In genomic region chr2:42327125-42327524, GRCh38 we compare ENCODE assay signal across 10 cellular contexts. TPM values are rescaled to one million over a fixed set of nuclear protein-coding genes. Genes with fewer than 3 reads are reported as not detected.
DNase-seq lines count a peak whose midpoint lies in the region; ATAC-seq and TF ChIP-seq lines count a peak whose summit lies in the region.
"Had no signal": no experiment of that assay in that cellular context is flagged by ENCODE, and none has a peak within 500 bp of the region (broad histone marks: within the 10 kb centered on the region; RNA-seq: fewer than 3 reads in every experiment).

No MANE protein-coding gene starts in this region.

- no peaks in the 10 kb centered on the region for H3K79me2 ChIP-seq in smooth muscle cell (ENCODE audit: low read depth)

- H4K20me1 ChIP-seq in smooth muscle cell (ENCODE audit: low read depth): no peaks in the 10 kb centered on the region

- H3K4me1 ChIP-seq in vagina (no peaks in the 10 kb centered on the region), smooth muscle cell (ENCODE audit: low read depth) (no peaks in the 10 kb centered on the region)
- H3K4me1 ChIP-seq: lower lobe of right lung, SJCRH30 had no signal

- no peak overlapping the region for H3K9ac ChIP-seq in smooth muscle cell (ENCODE audit: low read depth)

- no peaks in the 10 kb centered on the region for H3F3A ChIP-seq in smooth muscle cell (ENCODE audit: low read depth)

- H2AFZ ChIP-seq in smooth muscle cell (ENCODE audit: low read depth): no peak overlapping the region

- ATAC-seq in GM21576 (IDR thresholded peaks at IDR 0.05; ENCODE audit: unreplicated experiment): peak; percentile 59
- ATAC-seq: lower lobe of right lung had no signal

- DNase-seq in DMS53 treated with DMSO at 0.1 percent for 48 hours (lab: John Stamatoyannopoulos, UW; ENCODE audit: unreplicated experiment) (peak; percentile 23), NCI-H2196 treated with DMSO at 0.1 percent for 48 hours (lab: John Stamatoyannopoulos, UW; ENCODE audit: unreplicated experiment) (peak; percentile 31), epithelial cell of prostate (ENCODE audit: low read depth, low spot score) (peak; percentile 69), vagina (ENCODE audit: extremely low spot score in 2 of 2) (no peak), smooth muscle cell (lab: John Stamatoyannopoulos, UW; ENCODE audit: unreplicated experiment) (no peak), NCI-H187 (lab: John Stamatoyannopoulos, UW) (no peak), C1 segment of cervical spinal cord (lab: John Stamatoyannopoulos, UW) (no peak)
- DNase-seq: lower lobe of right lung, SJCRH30 had no signal

- no peak overlapping the region for H3K4me2 ChIP-seq in smooth muscle cell

- H3K4me3 ChIP-seq in vagina: no peak overlapping the region
- H3K4me3 ChIP-seq in smooth muscle cell: no peak overlapping the region
- H3K4me3 ChIP-seq: lower lobe of right lung, SJCRH30 had no signal

- no peak for TF ChIP-seq POLR2A in vagina (IDR thresholded peaks at IDR 0.05)

- 98% methylated on average over 4 of the region's 4 CpGs for WGBS in smooth muscle cell (ENCODE audit: low lambda C conversion rate)

- TF ChIP-seq CTCF in vagina (IDR thresholded peaks at IDR 0.05): no peak
- TF ChIP-seq CTCF in smooth muscle cell (IDR thresholded peaks at IDR 0.05; ENCODE audit: borderline replicate concordance, insufficient read depth, poor library complexity, severe bottlenecking): no peak

- H3K27ac ChIP-seq in epithelial cell of prostate: peak overlapping the region; percentile 30
- no peak overlapping the region for H3K27ac ChIP-seq in vagina
- no peak overlapping the region for H3K27ac ChIP-seq in smooth muscle cell (ENCODE audit: low read depth)
- H3K27ac ChIP-seq: lower lobe of right lung, SJCRH30 had no signal

- intact Hi-C loops in vagina (cut with DNase I): no loop called here

- H3K27me3 ChIP-seq in vagina (no peaks in the 10 kb centered on the region), smooth muscle cell (ENCODE audit: low read depth) (no peaks in the 10 kb centered on the region)
- H3K27me3 ChIP-seq: SJCRH30 had no signal

- no peaks in the 10 kb centered on the region for H3K9me3 ChIP-seq in vagina
- no peaks in the 10 kb centered on the region for H3K9me3 ChIP-seq in smooth muscle cell (replicated peaks; ENCODE audit: low read depth)
- H3K9me3 ChIP-seq: lower lobe of right lung, SJCRH30 had no signal

- peaks cover 0 to 10% of the 10 kb centered on the region in 2 donors for H3K36me3 ChIP-seq in vagina
- peaks cover 3% of the 10 kb centered on the region for H3K36me3 ChIP-seq in smooth muscle cell (ENCODE audit: low read depth)

RNA-seq across cellular contexts. Expression of gene COX7A2L, which starts 33.9 kb away (rescaled TPM):
- total RNA-seq in vagina (83.2 TPM), smooth muscle cell (145 and 177 TPM in 2 replicates)
- 89.8 and 93.3 TPM in 2 replicates for polyA plus RNA-seq in smooth muscle cell

Comparison
In these comparisons a context has a peak if more than half of its experiments do, and no peak if none do; other contexts are left out.
1. DNase-seq: peak in DMS53 treated with DMSO at 0.1 percent for 48 hours (single experiment), NCI-H2196 treated with DMSO at 0.1 percent for 48 hours (single experiment) and epithelial cell of prostate (single experiment); none in vagina (0 of 2), smooth muscle cell (single experiment), NCI-H187 (0 of 2) and C1 segment of cervical spinal cord (0 of 14).